Comparison of ENCODE assay signal across 9 cellular contexts in genomic region chr20:32509639-32510066, GRCh38.
DNase-seq lines count a peak whose midpoint lies in the region; ATAC-seq and TF ChIP-seq lines count a peak whose summit lies in the region.
"Had no signal": no experiment of that assay in that cellular context is flagged by ENCODE, and none has a peak within 500 bp of the region (broad histone marks: within the 10 kb centered on the region; RNA-seq: fewer than 3 reads in every experiment).

No MANE protein-coding gene starts in this region.

- H3K27me3 Mint-ChIP-seq in GM23338 (ENCODE audit: insufficient read depth, low read depth, poor library complexity): peaks cover 10% of the 10 kb centered on the region

- no peaks in the 10 kb centered on the region for H4K20me1 ChIP-seq in GM23338 (replicated peaks; ENCODE audit: insufficient read depth)

- no peak overlapping the region for H3K4me2 ChIP-seq in GM23338

- intact Hi-C loops in tibial artery (cut with DNase I; ENCODE audit: low total_unique reads): no loop called here
- intact Hi-C loops in left ventricle myocardium superior (cut with micrococcal nuclease): no loop called here

- in situ Hi-C loops in astrocyte of the spinal cord (cut with HindIII; ENCODE audit: low sequenced_read_pairs): no loop called here

- no peaks in the 10 kb centered on the region for H3K9me3 ChIP-seq in tibial artery
- no peaks in the 10 kb centered on the region for H3K9me3 ChIP-seq in MG63
- H3K9me3 ChIP-seq: pancreas had no signal

- peaks cover 27% of the 10 kb centered on the region for H3K4me1 ChIP-seq in GM23338 (ENCODE audit: insufficient read depth)
- no peaks in the 10 kb centered on the region for H3K4me1 ChIP-seq in tibial artery

- no peaks in the 10 kb centered on the region for H3K9me3 Mint-ChIP-seq in GM23338

- H3K36me3 Mint-ChIP-seq in GM23338 (ENCODE audit: low read depth): no peaks in the 10 kb centered on the region

- peak in 1 of 2 experiments; percentile 51; a peak in 3 of 4 replicates for TF ChIP-seq CTCF in GM23338 (conservative IDR thresholded peaks at IDR 0.05; ENCODE audit: low read depth in 2 of 2)
- TF ChIP-seq CTCF in astrocyte of the spinal cord (IDR thresholded peaks at IDR 0.05; ENCODE audit: low read depth, low read length): peak; percentile 22
- no peak for TF ChIP-seq CTCF in tibial artery (IDR thresholded peaks at IDR 0.05)

- H3K4me3 ChIP-seq in GM23338: no peak overlapping the region
- H3K4me3 ChIP-seq in astrocyte of the spinal cord (ENCODE audit: low read depth, low read length): no peak overlapping the region
- H3K4me3 ChIP-seq in tibial artery: no peak overlapping the region
- no peak overlapping the region for H3K4me3 ChIP-seq in MG63
- H3K4me3 ChIP-seq: pancreas had no signal

- H3K27me3 ChIP-seq in GM23338 (ENCODE audit: insufficient read depth): no peaks in the 10 kb centered on the region
- no peaks in the 10 kb centered on the region for H3K27me3 ChIP-seq in tibial artery
- H3K27me3 ChIP-seq in MG63: no peaks in the 10 kb centered on the region
- H3K27me3 ChIP-seq: pancreas had no signal

- H3K36me3 ChIP-seq in GM23338 (ENCODE audit: insufficient read depth) (no peaks in the 10 kb centered on the region), tibial artery (no peaks in the 10 kb centered on the region), MG63 (no peaks in the 10 kb centered on the region)
- H3K36me3 ChIP-seq: pancreas had no signal

- peaks cover 35% of the 10 kb centered on the region for H3K4me1 Mint-ChIP-seq in GM23338

- H3K4me3 Mint-ChIP-seq in GM23338: no peak overlapping the region

- no peaks in the 10 kb centered on the region for H3K79me2 ChIP-seq in GM23338 (replicated peaks; ENCODE audit: insufficient read depth)

- ATAC-seq in GM23338 (no peak), GM18517 (IDR thresholded peaks at IDR 0.05; ENCODE audit: unreplicated experiment) (no peak), left ventricle myocardium superior (no peak)

- no peak overlapping the region for H3K27ac Mint-ChIP-seq in GM23338

- H3K27ac ChIP-seq in GM23338 (ENCODE audit: low read depth): no peak overlapping the region
- H3K27ac ChIP-seq in tibial artery: no peak overlapping the region
- H3K27ac ChIP-seq: pancreas had no signal

- H3K9me2 ChIP-seq in GM23338 (ENCODE audit: insufficient read depth): no peaks in the 10 kb centered on the region; the same call in 1 of the 2 replicates

- peak overlapping the region; percentile 93; the same call in 1 of the 2 replicates for H2AFZ ChIP-seq in GM23338

- no peak for DNase-seq in GM23338 (ENCODE audit: low spot score)
- peak; percentile 87 for DNase-seq in SK-N-DZ (ENCODE audit: low spot score)
- no peak for DNase-seq in astrocyte of the spinal cord (ENCODE audit: low read depth, low spot score)
- DNase-seq in retina: peak; percentile 55
- DNase-seq in tibial artery: no peak
- DNase-seq in left ventricle myocardium superior: no peak
- DNase-seq in MG63: no peak

- H3F3A ChIP-seq in GM23338 (replicated peaks; ENCODE audit: low read depth): peaks cover 6% of the 10 kb centered on the region; the same call in 1 of the 2 replicates

TF ChIP-seq in GM23338, 12 proteins besides CTCF, POLR2A, EP300 and RAD21 (continues in another document):
- no peak for TF ChIP-seq EZH2 (IDR thresholded peaks at IDR 0.05; ENCODE audit: low read depth, unreplicated experiment)
- no peak for TF ChIP-seq ZNF114 (CRISPR knock-in tag; IDR thresholded peaks at IDR 0.05)
- no peak for TF ChIP-seq NANOG (IDR thresholded peaks at IDR 0.05; ENCODE audit: borderline replicate concordance)
- TF ChIP-seq EZH2phosphoT487 (IDR thresholded peaks at IDR 0.05; ENCODE audit: unreplicated experiment): no peak
- TF ChIP-seq, protein P1, sequence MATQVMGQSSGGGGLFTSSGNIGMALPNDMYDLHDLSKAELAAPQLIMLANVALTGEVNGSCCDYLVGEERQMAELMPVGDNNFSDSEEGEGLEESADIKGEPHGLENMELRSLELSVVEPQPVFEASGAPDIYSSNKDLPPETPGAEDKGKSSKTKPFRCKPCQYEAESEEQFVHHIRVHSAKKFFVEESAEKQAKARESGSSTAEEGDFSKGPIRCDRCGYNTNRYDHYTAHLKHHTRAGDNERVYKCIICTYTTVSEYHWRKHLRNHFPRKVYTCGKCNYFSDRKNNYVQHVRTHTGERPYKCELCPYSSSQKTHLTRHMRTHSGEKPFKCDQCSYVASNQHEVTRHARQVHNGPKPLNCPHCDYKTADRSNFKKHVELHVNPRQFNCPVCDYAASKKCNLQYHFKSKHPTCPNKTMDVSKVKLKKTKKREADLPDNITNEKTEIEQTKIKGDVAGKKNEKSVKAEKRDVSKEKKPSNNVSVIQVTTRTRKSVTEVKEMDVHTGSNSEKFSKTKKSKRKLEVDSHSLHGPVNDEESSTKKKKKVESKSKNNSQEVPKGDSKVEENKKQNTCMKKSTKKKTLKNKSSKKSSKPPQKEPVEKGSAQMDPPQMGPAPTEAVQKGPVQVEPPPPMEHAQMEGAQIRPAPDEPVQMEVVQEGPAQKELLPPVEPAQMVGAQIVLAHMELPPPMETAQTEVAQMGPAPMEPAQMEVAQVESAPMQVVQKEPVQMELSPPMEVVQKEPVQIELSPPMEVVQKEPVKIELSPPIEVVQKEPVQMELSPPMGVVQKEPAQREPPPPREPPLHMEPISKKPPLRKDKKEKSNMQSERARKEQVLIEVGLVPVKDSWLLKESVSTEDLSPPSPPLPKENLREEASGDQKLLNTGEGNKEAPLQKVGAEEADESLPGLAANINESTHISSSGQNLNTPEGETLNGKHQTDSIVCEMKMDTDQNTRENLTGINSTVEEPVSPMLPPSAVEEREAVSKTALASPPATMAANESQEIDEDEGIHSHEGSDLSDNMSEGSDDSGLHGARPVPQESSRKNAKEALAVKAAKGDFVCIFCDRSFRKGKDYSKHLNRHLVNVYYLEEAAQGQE (IDR thresholded peaks at IDR 0.05; ENCODE audit: unreplicated experiment): no peak
- TF ChIP-seq CREB1 (CRISPR knock-in tag; IDR thresholded peaks at IDR 0.05; ENCODE audit: low read depth): no peak
- TF ChIP-seq ZNF331 (CRISPR knock-in tag; IDR thresholded peaks at IDR 0.05; ENCODE audit: low read depth): no peak
- TF ChIP-seq POLR2AphosphoS5 (IDR thresholded peaks at IDR 0.05; ENCODE audit: low read depth): no peak
- no peak for TF ChIP-seq ZNF462 (CRISPR knock-in tag; IDR thresholded peaks at IDR 0.05)

Comparison
In these comparisons a context has a peak if more than half of its experiments do, and no peak if none do; other contexts are left out.
1. DNase-seq: peak in SK-N-DZ (single experiment) and retina (single experiment); none in GM23338 (single experiment), astrocyte of the spinal cord (single experiment), tibial artery (0 of 2), left ventricle myocardium superior (single experiment) and MG63 (single experiment).